Comparison of ENCODE assay signal across 25 cellular contexts in genomic region chr7:12595148-12595547, GRCh38. TPM values are rescaled to one million over a fixed set of nuclear protein-coding genes. Genes with fewer than 3 reads are reported as not detected.
"Had no signal": no experiment of that assay in that cellular context is flagged by ENCODE, and none has a peak within 500 bp of the region (broad histone marks: within the 10 kb centered on the region; RNA-seq: fewer than 3 reads in every experiment).

No MANE protein-coding gene starts in this region.

- H3K4me1 ChIP-seq: colonic mucosa, esophagus squamous epithelium, gastrocnemius medialis, heart right ventricle, left lung, lower lobe of right lung had no signal

- FAIRE-seq: endometrium had no signal

- H3K36me3 ChIP-seq: colonic mucosa, gastrocnemius medialis, heart right ventricle, left lung, lower lobe of right lung had no signal

- DNase-seq: colonic mucosa; cortex of kidney; effector CD8-positive, alpha-beta T cell; effector memory CD8-positive, alpha-beta T cell; endodermal cell; erythroblast; esophagus squamous epithelium; foreskin fibroblast; foreskin melanocyte; gastrocnemius medialis; glutamatergic neuron; head of caudate nucleus; heart right ventricle; hippocampal formation; islet precursor cell; left cardiac atrium; left lung; left ventricle myocardium superior; lower lobe of right lung; mesenchymal stem cell; midbrain had no signal

- ATAC-seq: effector memory CD8-positive, alpha-beta T cell; esophagus mucosa; gastrocnemius medialis; heart right ventricle; left cardiac atrium; left lung; left ventricle myocardium superior; lower lobe of right lung had no signal

- H3K27me3 ChIP-seq: colonic mucosa, esophagus squamous epithelium, gastrocnemius medialis, heart right ventricle, left lung had no signal

- H3K9me3 ChIP-seq: colonic mucosa, esophagus squamous epithelium, gastrocnemius medialis, heart right ventricle, left lung, lower lobe of right lung had no signal

- H3K4me3 ChIP-seq: colonic mucosa, esophagus squamous epithelium, gastrocnemius medialis, heart right ventricle, left lung, lower lobe of right lung had no signal

- H3K27ac ChIP-seq: colonic mucosa, epithelial cell of prostate, esophagus squamous epithelium, gastrocnemius medialis, heart right ventricle, left lung, lower lobe of right lung had no signal

RNA-seq across cellular contexts. Expression of gene SCIN, which starts 24.6 kb away (rescaled TPM):
- total RNA-seq: lung microvascular endothelial cell had no signal
